1 cellular context compared by ENCODE assay signal in genomic region chr1:182993746-182994145, GRCh38.
TF ChIP-seq lines count a peak whose summit lies in the region.

No MANE protein-coding gene starts in this region.

TF ChIP-seq in IMR-90, 13 proteins besides CTCF, POLR2A, EP300 and RAD21 (continued from another document):
- no peak for TF ChIP-seq USF2 (IDR thresholded peaks at IDR 0.05; ENCODE audit: low read depth, low read length)
